Comparison of ENCODE assay signal across 1 cellular context in genomic region chr3:107431048-107431297, GRCh38.
TF ChIP-seq lines count a peak whose summit lies in the region.

No MANE protein-coding gene starts in this region.

TF ChIP-seq in GM12878, 131 proteins besides CTCF, POLR2A, EP300 and RAD21 (continued from another document):
- TF ChIP-seq, protein P1, sequence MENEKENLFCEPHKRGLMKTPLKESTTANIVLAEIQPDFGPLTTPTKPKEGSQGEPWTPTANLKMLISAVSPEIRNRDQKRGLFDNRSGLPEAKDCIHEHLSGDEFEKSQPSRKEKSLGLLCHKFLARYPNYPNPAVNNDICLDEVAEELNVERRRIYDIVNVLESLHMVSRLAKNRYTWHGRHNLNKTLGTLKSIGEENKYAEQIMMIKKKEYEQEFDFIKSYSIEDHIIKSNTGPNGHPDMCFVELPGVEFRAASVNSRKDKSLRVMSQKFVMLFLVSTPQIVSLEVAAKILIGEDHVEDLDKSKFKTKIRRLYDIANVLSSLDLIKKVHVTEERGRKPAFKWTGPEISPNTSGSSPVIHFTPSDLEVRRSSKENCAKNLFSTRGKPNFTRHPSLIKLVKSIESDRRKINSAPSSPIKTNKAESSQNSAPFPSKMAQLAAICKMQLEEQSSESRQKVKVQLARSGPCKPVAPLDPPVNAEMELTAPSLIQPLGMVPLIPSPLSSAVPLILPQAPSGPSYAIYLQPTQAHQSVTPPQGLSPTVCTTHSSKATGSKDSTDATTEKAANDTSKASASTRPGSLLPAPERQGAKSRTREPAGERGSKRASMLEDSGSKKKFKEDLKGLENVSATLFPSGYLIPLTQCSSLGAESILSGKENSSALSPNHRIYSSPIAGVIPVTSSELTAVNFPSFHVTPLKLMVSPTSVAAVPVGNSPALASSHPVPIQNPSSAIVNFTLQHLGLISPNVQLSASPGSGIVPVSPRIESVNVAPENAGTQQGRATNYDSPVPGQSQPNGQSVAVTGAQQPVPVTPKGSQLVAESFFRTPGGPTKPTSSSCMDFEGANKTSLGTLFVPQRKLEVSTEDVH (IDR thresholded peaks at IDR 0.05; ENCODE audit: low read depth, partially characterized antibody) = no peak
- TF ChIP-seq MLLT1 (IDR thresholded peaks at IDR 0.05) (no peak), TCF7 (IDR thresholded peaks at IDR 0.05; ENCODE audit: borderline replicate concordance) (no peak), BRCA1 (IDR thresholded peaks at IDR 0.05; ENCODE audit: low read depth, low read length) (no peak), NKRF (conservative IDR thresholded peaks at IDR 0.05) (no peak), SMAD1 (IDR thresholded peaks at IDR 0.05; ENCODE audit: low read depth, partially characterized antibody) (no peak), STAT1 (conservative IDR thresholded peaks at IDR 0.05) (no peak), ETV6 (conservative IDR thresholded peaks at IDR 0.05 in 1 of 2, IDR thresholded peaks at IDR 0.05 in 1 of 2; ENCODE audit: borderline replicate concordance in 1 of 2, low read depth in 1 of 2) (no peak), IRF4 (IDR thresholded peaks at IDR 0.05; ENCODE audit: low read depth, low read length) (no peak)
TF ChIP-seq in GM12878: peak in this region for 0.
